In genomic region chr14:99278836-99279235, GRCh38 we compare ENCODE assay signal across 33 cellular contexts. TPM values are rescaled to one million over a fixed set of nuclear protein-coding genes. Genes with fewer than 3 reads are reported as not detected.
"Had no signal": no experiment of that assay in that cellular context is flagged by ENCODE, and none has a peak within 500 bp of the region (broad histone marks: within the 10 kb centered on the region; RNA-seq: fewer than 3 reads in every experiment).

No MANE protein-coding gene starts in this region.

- H3K4me3 ChIP-seq: PC-9, SJCRH30, SK-N-MC had no signal

- H3K9me3 ChIP-seq: SJCRH30 had no signal

- H3K36me3 ChIP-seq: SJCRH30 had no signal

- ATAC-seq: Panc1, Right ventricle myocardium inferior, SK-N-SH treated with all-trans-retinoic acid at 6 μM for 48 hours had no signal

- H3K4me1 ChIP-seq: SJCRH30 had no signal

- DNase-seq: Karpas-422, KBM-7, MM.1S, MV-4-11, NCI-H1092, NCI-H1105, NCI-H1417 treated with DMSO at 0.1 percent for 48 hours, NCI-H1436 treated with DMSO at 0.1 percent for 48 hours, NCI-H1694 treated with DMSO at 0.1 percent for 48 hours, NCI-H187 treated with DMSO at 0.1 percent for 48 hours, NCI-H2029, NCI-H2081, NCI-H2171 treated with DMSO at 0.1 percent for 48 hours, NCI-H2227 treated with DMSO at 0.1 percent for 48 hours, NCI-H345, NCI-H446, NCI-H510A treated with DMSO at 0.1 percent for 48 hours, NCI-H524 treated with DMSO at 0.1 percent for 48 hours, NCI-H526 treated with DMSO at 0.1 percent for 48 hours, NCI-H774, PC-9, SHP77, SIG-M5, SJCRH30 had no signal

- H3K27ac ChIP-seq: KMS-11, PC-9, RWPE1, SJCRH30, SK-N-MC had no signal

RNA-seq across cellular contexts. Expression of gene BCL11B, which starts 6.8 kb away (rescaled TPM):
- total RNA-seq: LHCN-M2, NCI-H460, OCI-LY7, PC-9 had no signal
